In genomic region chr4:26861434-26862186, GRCh38 we compare ENCODE assay signal across 8 cellular contexts. TPM values are rescaled to one million over a fixed set of nuclear protein-coding genes. Genes with fewer than 3 reads are reported as not detected.
DNase-seq lines count a peak whose midpoint lies in the region; ATAC-seq and TF ChIP-seq lines count a peak whose summit lies in the region.

No MANE protein-coding gene starts in this region.

- peaks cover 12% of the 10 kb centered on the region for H3K36me3 Mint-ChIP-seq in activated naive CD4-positive, alpha-beta T cell treated with anti-CD3 and anti-CD28 coated beads for 36 hours (ENCODE audit: low read depth)

- H3K27me3 ChIP-seq in ovary, result no peaks in the 10 kb centered on the region
- no peaks in the 10 kb centered on the region for H3K27me3 ChIP-seq in tibial artery

- H3K27ac ChIP-seq in ovary (peak overlapping the region; percentile 96), tibial artery (peak overlapping the region; percentile 89 to 92)

- peak; percentile 49 for TF ChIP-seq POLR2A in Raji (IDR thresholded peaks at IDR 0.05; ENCODE audit: insufficient read depth, low read depth, low read length)
- TF ChIP-seq POLR2A in ovary (IDR thresholded peaks at IDR 0.05), result no peak

- H3K36me3 ChIP-seq in ovary (no peaks in the 10 kb centered on the region), tibial artery (no peaks in the 10 kb centered on the region)

- H3K4me1 ChIP-seq in ovary (ENCODE audit: insufficient read depth) (peaks cover 8% of the 10 kb centered on the region), tibial artery (peaks cover 0 to 33% (median 19%) of the 10 kb centered on the region in 4 donors)

- TF ChIP-seq EP300 in ovary (IDR thresholded peaks at IDR 0.05), result no peak

- intact Hi-C loops in activated naive CD4-positive, alpha-beta T cell treated with anti-CD3 and anti-CD28 coated beads for 36 hours (cut with micrococcal nuclease), result loop anchor here (2.0 to 5.0 kb wide), 5 partner anchors 115 to 1627 kb away; partner anchors contain the start of gene PI4K2B
- intact Hi-C loops in ovary (cut with DNase I) (loop anchor here in 3 of 4 donors (5.0 to 10.0 kb wide), 3 partner anchors 131 to 136 kb away; no protein-coding TSS in a partner anchor), tibial artery (cut with DNase I; ENCODE audit: low total_unique reads) (no loop called here)

- peaks cover 52% of the 10 kb centered on the region for H3K4me1 Mint-ChIP-seq in activated naive CD4-positive, alpha-beta T cell treated with anti-CD3 and anti-CD28 coated beads for 36 hours (ENCODE audit: low read depth)

- CTCF ChIA-PET in activated naive CD4-positive, alpha-beta T cell treated with anti-CD3 and anti-CD28 coated beads for 36 hours (lab: Charles Lee), result interaction anchor here (0.7 to 1.9 kb wide), 6 partner anchors 18 to 778 kb away, joined by 3 to 7 read pairs (median 4); no protein-coding TSS in a partner anchor

- 0 to 1% (median 0%) methylated on average over 30 to 36 of the region's 36 CpGs for WGBS in ovary, 3 donors

- no peaks in the 10 kb centered on the region for H3K9me3 Mint-ChIP-seq in activated naive CD4-positive, alpha-beta T cell treated with anti-CD3 and anti-CD28 coated beads for 36 hours

- DNase-seq in DMS79 treated with DMSO at 0.1 percent for 48 hours (lab: John Stamatoyannopoulos, UW) (peak; percentile 31), glomerular visceral epithelial cell (ENCODE audit: extremely low spot score) (peak; percentile 83), ovary (peak in 4 of 5 donors; percentile 55 to 72 (median 64)), tibial artery (peak; percentile 62 to 81)
- peak; percentile 72 for DNase-seq in Jurkat, Clone E6-1 (ENCODE audit: low read depth, low spot score)
- DNase-seq in activated naive CD4-positive, alpha-beta T cell treated with anti-CD3 and anti-CD28 coated beads for 36 hours, result peak; percentile 83

- TF ChIP-seq CTCF in ovary (IDR thresholded peaks at IDR 0.05) (no peak), tibial artery (IDR thresholded peaks at IDR 0.05) (no peak)

- peak overlapping the region; percentile 96 for H3K27ac Mint-ChIP-seq in activated naive CD4-positive, alpha-beta T cell treated with anti-CD3 and anti-CD28 coated beads for 36 hours

- peak overlapping the region; percentile 94 for H3K4me3 Mint-ChIP-seq in activated naive CD4-positive, alpha-beta T cell treated with anti-CD3 and anti-CD28 coated beads for 36 hours

- H3K9me3 ChIP-seq in ovary (no peaks in the 10 kb centered on the region), tibial artery (no peaks in the 10 kb centered on the region)

- no peaks in the 10 kb centered on the region for H3K27me3 Mint-ChIP-seq in activated naive CD4-positive, alpha-beta T cell treated with anti-CD3 and anti-CD28 coated beads for 36 hours (ENCODE audit: low read depth)

- peak; percentile 44 for ATAC-seq in GM21619 (IDR thresholded peaks at IDR 0.05; ENCODE audit: unreplicated experiment)

- peak overlapping the region; percentile 58 for H3K4me3 ChIP-seq in Jurkat, Clone E6-1 (ENCODE audit: low read length)
- H3K4me3 ChIP-seq in ovary (peak overlapping the region; percentile 82), tibial artery (peak overlapping the region; percentile 89 to 98)

RNA-seq across cellular contexts. Expression of gene STIM2, which starts 1.0 kb away (rescaled TPM):
- 35.8 TPM for polyA plus RNA-seq in Jurkat, Clone E6-1 (2012; ENCODE audit: insufficient read depth, insufficient read length)
- 10 to 100 TPM; 40.5 to 43.1 TPM for total RNA-seq in activated naive CD4-positive, alpha-beta T cell treated with anti-CD3 and anti-CD28 coated beads for 36 hours
- total RNA-seq in ovary, result 10 to 100 TPM; 28.7 to 47.9 (median 40.2) TPM
- 10 to 100 TPM; 24.0 to 33.1 TPM for polyA plus RNA-seq in ovary

Comparison
In these comparisons a context has a peak if more than half of its experiments do, and no peak if none do; other contexts are left out.
1. Peak in every context shown above with its lines: DNase-seq, ATAC-seq, H3K4me3 ChIP-seq and H3K27ac ChIP-seq.
2. DNase-seq: peak in every context shown above with its lines; median percentile 83 in activated naive CD4-positive, alpha-beta T cell treated with anti-CD3 and anti-CD28 coated beads for 36 hours; 83 in glomerular visceral epithelial cell; 72 in Jurkat, Clone E6-1; 72 in tibial artery; 64 in ovary; 31 in DMS79 treated with DMSO at 0.1 percent for 48 hours.